In genomic region chr5:59786271-59786805, GRCh38 we compare ENCODE assay signal across 10 cellular contexts.
DNase-seq lines count a peak whose midpoint lies in the region; ATAC-seq and TF ChIP-seq lines count a peak whose summit lies in the region.
"Had no signal": no experiment of that assay in that cellular context is flagged by ENCODE, and none has a peak within 500 bp of the region (broad histone marks: within the 10 kb centered on the region; RNA-seq: fewer than 3 reads in every experiment).

No MANE protein-coding gene starts in this region.

- H3K27ac ChIP-seq in HEK293 (ENCODE audit: extremely low read depth, low read depth, low read length): no peak overlapping the region

- CTCF ChIA-PET in HEK293 (lab: Yijun Ruan, JAX): interaction anchor here (0.7 to 1.2 kb wide), 4 partner anchors 194 to 862 kb away, joined by 3 to 7 read pairs (median 4); no protein-coding TSS in a partner anchor

- POLR2A ChIA-PET in HEK293 (lab: Yijun Ruan, JAX): no interaction called here

- no peaks in the 10 kb centered on the region for H3K36me3 ChIP-seq in HEK293 (ENCODE audit: control insufficient read depth in 2 of 2, insufficient read depth in 1 of 2, low read length in 2 of 2)
- H3K36me3 ChIP-seq: heart left ventricle had no signal

- TF ChIP-seq CTCF in HEK293 (tag by site-specific recombination; IDR thresholded peaks at IDR 0.05) (no peak), foreskin fibroblast (IDR thresholded peaks at IDR 0.05; ENCODE audit: low read depth, low read length) (no peak)

- H3K4me3 ChIP-seq in HEK293 (ENCODE audit: low read depth, low read length) (no peak overlapping the region), foreskin fibroblast (ENCODE audit: low read depth in 1 of 2, low read length in 2 of 2) (no peak overlapping the region)
- H3K4me3 ChIP-seq: heart left ventricle had no signal

- peak; percentile 93 for ATAC-seq in SK-N-SH treated with all-trans-retinoic acid at 6 μM for 48 hours
- ATAC-seq: heart left ventricle had no signal

- DNase-seq in foreskin fibroblast (peak; percentile 81 to 92), stromal cell of bone marrow (ENCODE audit: low read depth) (peak; percentile 50), NCI-H510A (lab: John Stamatoyannopoulos, UW) (no peak), NCI-H748 (lab: John Stamatoyannopoulos, UW; ENCODE audit: unreplicated experiment) (no peak), SW480 (ENCODE audit: low spot score) (no peak)
- DNase-seq: GF-D8, heart left ventricle, NCI-H2081 had no signal

- peaks cover 8% of the 10 kb centered on the region; the same call in 1 of the 2 replicates for H3K4me1 ChIP-seq in HEK293 (ENCODE audit: control insufficient read depth, insufficient read depth, low read length)

- no peaks in the 10 kb centered on the region for H3K9me3 ChIP-seq in HEK293 (ENCODE audit: control insufficient read depth, insufficient read depth, low read depth, low read length)
- H3K9me3 ChIP-seq: heart left ventricle had no signal

TF ChIP-seq in HEK293, 187 proteins besides CTCF, POLR2A, EP300 and RAD21:
- 0 out of 2 replicates have a peak, but pooled peaks have one; percentile 14 for TF ChIP-seq SCRT2 (tag by site-specific recombination; IDR thresholded peaks at IDR 0.05)
- no peak for TF ChIP-seq ZNF514 (tag by site-specific recombination; IDR thresholded peaks at IDR 0.05)
- no peak for TF ChIP-seq ZNF23 (tag by site-specific recombination; IDR thresholded peaks at IDR 0.05; ENCODE audit: borderline replicate concordance)
- no peak for TF ChIP-seq ZNF404 (tag by site-specific recombination; IDR thresholded peaks at IDR 0.05)
- TF ChIP-seq ZSCAN30 (tag by site-specific recombination; IDR thresholded peaks at IDR 0.05): no peak
- TF ChIP-seq ZNF354C (tag by site-specific recombination; IDR thresholded peaks at IDR 0.05; ENCODE audit: borderline replicate concordance, low read depth): no peak
- TF ChIP-seq ZNF37A (tag by site-specific recombination; IDR thresholded peaks at IDR 0.05): no peak
- TF ChIP-seq ZNF24 (tag by site-specific recombination; IDR thresholded peaks at IDR 0.05): no peak
- TF ChIP-seq SP7 (tag by site-specific recombination; IDR thresholded peaks at IDR 0.05): peak; percentile 53
- no peak for TF ChIP-seq ZBTB48 (tag by site-specific recombination; IDR thresholded peaks at IDR 0.05)
- TF ChIP-seq ZBTB11 (tag by site-specific recombination; conservative IDR thresholded peaks at IDR 0.05; ENCODE audit: low read depth): no peak
- no peak for TF ChIP-seq ZNF121 (tag by site-specific recombination; IDR thresholded peaks at IDR 0.05)
- TF ChIP-seq ZNF529 (tag by site-specific recombination; IDR thresholded peaks at IDR 0.05; ENCODE audit: insufficient replicate concordance): no peak
- no peak for TF ChIP-seq GLI2 (tag by site-specific recombination; IDR thresholded peaks at IDR 0.05; ENCODE audit: borderline replicate concordance, low read depth)

TF ChIP-seq in SK-N-SH treated with all-trans-retinoic acid at 6 μM for 48 hours, 23 proteins besides CTCF, POLR2A, EP300 and RAD21 (continues in another document):
- TF ChIP-seq ZC3H10 (CRISPR knock-in tag; IDR thresholded peaks at IDR 0.05) (no peak), TSHZ2 (CRISPR knock-in tag; IDR thresholded peaks at IDR 0.05) (peak; percentile 58; the same call in 1 of the 2 replicates), ESRRG (CRISPR knock-in tag; IDR thresholded peaks at IDR 0.05) (no peak), ZNF565 (CRISPR knock-in tag; conservative IDR thresholded peaks at IDR 0.05; ENCODE audit: low read depth) (no peak), SNAI2 (CRISPR knock-in tag; IDR thresholded peaks at IDR 0.05) (no peak), BACH2 (CRISPR knock-in tag; IDR thresholded peaks at IDR 0.05; ENCODE audit: borderline replicate concordance) (no peak), CSDC2 (CRISPR knock-in tag; IDR thresholded peaks at IDR 0.05) (no peak), ZFP30 (CRISPR knock-in tag; IDR thresholded peaks at IDR 0.05) (no peak), ARNTL (CRISPR knock-in tag; IDR thresholded peaks at IDR 0.05; ENCODE audit: borderline replicate concordance, low read depth) (no peak), ZNF70 (CRISPR knock-in tag; IDR thresholded peaks at IDR 0.05) (no peak), GLIS3 (CRISPR knock-in tag; IDR thresholded peaks at IDR 0.05) (no peak), POU6F1 (CRISPR knock-in tag; IDR thresholded peaks at IDR 0.05; ENCODE audit: borderline replicate concordance, low read depth) (no peak), ZNF8 (CRISPR knock-in tag; IDR thresholded peaks at IDR 0.05) (no peak), PPARA (CRISPR knock-in tag; IDR thresholded peaks at IDR 0.05; ENCODE audit: borderline replicate concordance) (no peak), TOX (CRISPR knock-in tag; IDR thresholded peaks at IDR 0.05; ENCODE audit: borderline replicate concordance) (no peak; the same call in 1 of the 2 replicates), CSRNP3 (CRISPR knock-in tag; IDR thresholded peaks at IDR 0.05) (0 out of 2 replicates have a peak, but pooled peaks have one; percentile 32), CREB5 (CRISPR knock-in tag; IDR thresholded peaks at IDR 0.05; ENCODE audit: low read depth) (no peak), RARB (CRISPR knock-in tag; IDR thresholded peaks at IDR 0.05) (no peak), OSR1 (CRISPR knock-in tag; IDR thresholded peaks at IDR 0.05) (no peak), ZFP3 (CRISPR knock-in tag; IDR thresholded peaks at IDR 0.05) (no peak), ISL1 (CRISPR knock-in tag; IDR thresholded peaks at IDR 0.05) (peak; percentile 56; the same call in 1 of the 2 replicates), TCF4 (CRISPR knock-in tag; IDR thresholded peaks at IDR 0.05; ENCODE audit: borderline replicate concordance) (peak; percentile 44; the same call in 1 of the 2 replicates)

Comparison
In these comparisons a context has a peak if more than half of its experiments do, and no peak if none do; other contexts are left out.
1. DNase-seq: peak in foreskin fibroblast (2 of 2) and stromal cell of bone marrow (single experiment); none in NCI-H510A (single experiment), NCI-H748 (single experiment) and SW480 (single experiment).